In genomic region chrX:70001708-70002341, GRCh38 we compare ENCODE assay signal across 20 cellular contexts. TPM values are rescaled to one million over a fixed set of nuclear protein-coding genes. Genes with fewer than 3 reads are reported as not detected.
DNase-seq lines count a peak whose midpoint lies in the region; ATAC-seq and TF ChIP-seq lines count a peak whose summit lies in the region.
"Had no signal": no experiment of that assay in that cellular context is flagged by ENCODE, and none has a peak within 500 bp of the region (broad histone marks: within the 10 kb centered on the region; RNA-seq: fewer than 3 reads in every experiment).

No MANE protein-coding gene starts in this region.

- no peaks in the 10 kb centered on the region for H4K20me1 ChIP-seq in H9 (ENCODE audit: control insufficient read depth, insufficient read depth, insufficient read length)
- H4K20me1 ChIP-seq: BLaER1 had no signal

- H2BK120ac ChIP-seq in H9 (ENCODE audit: low read depth, low read length, poor library complexity, severe bottlenecking), result no peak overlapping the region

- DNase-seq in NCI-H82 (lab: John Stamatoyannopoulos, UW) (peak; percentile 27), Right ventricle myocardium superior (no peak), left cardiac atrium (no peak), right cardiac atrium (no peak), endothelial cell (ENCODE audit: low spot score) (no peak), H9 (no peak)
- no peak for DNase-seq in activated naive CD4-positive, alpha-beta T cell treated with Interleukin-2 at 50 U/mL for 16 hours
- DNase-seq: 8988T; CD4-positive, alpha-beta memory T cell; DMS153; DMS79; GF-D8 had no signal

- no peak overlapping the region for H2BK20ac ChIP-seq in H9 (ENCODE audit: low read depth, low read length, poor library complexity, severe bottlenecking)

- H4K91ac ChIP-seq in H9 (ENCODE audit: insufficient read length, low read depth, low read length), result no peak overlapping the region

- H3K4me2 ChIP-seq in H9 (ENCODE audit: insufficient read depth, insufficient read length, low read length), result no peak overlapping the region
- H3K4me2 ChIP-seq: BLaER1 had no signal

- H3K18ac ChIP-seq in H9 (ENCODE audit: insufficient read length, low read depth, low read length), result no peak overlapping the region

- no peak overlapping the region for H3K9ac ChIP-seq in H9 (ENCODE audit: extremely low read depth, insufficient read length, low read length)
- H3K9ac ChIP-seq: BLaER1 had no signal

- H3K23ac ChIP-seq in H9 (ENCODE audit: insufficient read length, low read depth, low read length), result no peak overlapping the region

- H3K56ac ChIP-seq in H9 (ENCODE audit: insufficient read length, low read depth, low read length), result no peak overlapping the region

- H3K36me3 Mint-ChIP-seq in endothelial cell (ENCODE audit: low read depth, unreplicated experiment) (no peaks in the 10 kb centered on the region), H9 (ENCODE audit: insufficient read depth in 1 of 3, low read depth in 3 of 3) (peaks cover 16 to 18% (median 18%) of the 10 kb centered on the region in 3 experiments)
- H3K36me3 Mint-ChIP-seq: CD14-positive monocyte; CD4-positive, alpha-beta memory T cell had no signal

- no peak overlapping the region for H2BK12ac ChIP-seq in H9 (ENCODE audit: insufficient read length, low read depth, low read length)

- H3K9me3 Mint-ChIP-seq in endothelial cell (ENCODE audit: unreplicated experiment) (no peaks in the 10 kb centered on the region), H9 (peaks cover 60 to 65% of the 10 kb centered on the region in 2 experiments)

- H3K14ac ChIP-seq in H9 (ENCODE audit: insufficient read depth, low read length), result no peak overlapping the region

- H4K5ac ChIP-seq in H9 (ENCODE audit: insufficient read length, low read depth, low read length), result no peak overlapping the region

- no peaks in the 10 kb centered on the region for H3K23me2 ChIP-seq in H9 (ENCODE audit: insufficient read length, low read depth, low read length, poor library complexity, severe bottlenecking)

- H2AK5ac ChIP-seq in H9 (ENCODE audit: insufficient read length, low read length), result no peak overlapping the region

- H3K4me3 ChIP-seq in right cardiac atrium (ENCODE audit: low read length), result no peak overlapping the region
- H3K4me3 ChIP-seq: BLaER1, HAP-1 had no signal

- H2AFZ ChIP-seq in H9 (ENCODE audit: low read length), result no peak overlapping the region

- no peak overlapping the region for H3K4ac ChIP-seq in H9 (ENCODE audit: low read depth, low read length)

- H3K4me1 ChIP-seq in right cardiac atrium (ENCODE audit: control insufficient read depth, insufficient read depth, low read length) (no peaks in the 10 kb centered on the region), H9 (ENCODE audit: insufficient read depth, low read length) (no peaks in the 10 kb centered on the region)
- H3K4me1 ChIP-seq: BLaER1, HAP-1 had no signal

- no peak overlapping the region for H3T11ph ChIP-seq in H9 (ENCODE audit: low read length)

- H3K27ac Mint-ChIP-seq in endothelial cell (ENCODE audit: unreplicated experiment) (no peak overlapping the region), H9 (no peak overlapping the region)
- H3K27ac Mint-ChIP-seq: CD14-positive monocyte; CD4-positive, alpha-beta memory T cell had no signal

- H3K9me3 ChIP-seq in right cardiac atrium (ENCODE audit: control insufficient read depth, low read length) (no peaks in the 10 kb centered on the region), H9 (ENCODE audit: control insufficient read depth, low read depth, low read length) (peaks cover 7% of the 10 kb centered on the region)
- H3K9me3 ChIP-seq: BLaER1, HAP-1 had no signal

- H3K27me3 Mint-ChIP-seq in endothelial cell (ENCODE audit: unreplicated experiment) (no peaks in the 10 kb centered on the region), H9 (ENCODE audit: low read depth) (no peaks in the 10 kb centered on the region; the same call in 1 of the 2 replicates)
- H3K27me3 Mint-ChIP-seq: CD4-positive, alpha-beta memory T cell had no signal

- no peaks in the 10 kb centered on the region for H3K79me1 ChIP-seq in H9 (ENCODE audit: insufficient read depth, low read depth, low read length, poor library complexity, severe bottlenecking)

- H2BK15ac ChIP-seq in H9 (ENCODE audit: low read depth, low read length), result no peak overlapping the region

- H2BK5ac ChIP-seq in H9 (ENCODE audit: insufficient read length, low read length), result no peak overlapping the region

- ATAC-seq in Right ventricle myocardium superior (ENCODE audit: poor library complexity), result peak; percentile 87
- ATAC-seq in left cardiac atrium, result peak; percentile 74 to 77
- peak; percentile 73 to 79 for ATAC-seq in right cardiac atrium

- no peak overlapping the region for H3K4me3 Mint-ChIP-seq in endothelial cell (ENCODE audit: unreplicated experiment)
- no peak overlapping the region for H3K4me3 Mint-ChIP-seq in H9
- H3K4me3 Mint-ChIP-seq: CD14-positive monocyte; CD4-positive, alpha-beta memory T cell had no signal

- no peak for TF ChIP-seq CTCF in endothelial cell (IDR thresholded peaks at IDR 0.05; ENCODE audit: unreplicated experiment)
- TF ChIP-seq CTCF in H9 (conservative IDR thresholded peaks at IDR 0.05), result no peak

- H3K79me2 ChIP-seq in H9 (ENCODE audit: insufficient read depth, low read length), result no peaks in the 10 kb centered on the region

- H3K27me3 ChIP-seq in right cardiac atrium (ENCODE audit: control insufficient read depth, insufficient read depth), result no peaks in the 10 kb centered on the region
- H3K27me3 ChIP-seq in H9 (ENCODE audit: insufficient read depth, low read length), result no peaks in the 10 kb centered on the region

- peak overlapping the region; percentile 75 for H3K27ac ChIP-seq in right cardiac atrium (ENCODE audit: low read length)
- H3K27ac ChIP-seq in H9 (ENCODE audit: insufficient read length, low read depth, low read length), result no peak overlapping the region
- H3K27ac ChIP-seq: BLaER1 had no signal

- no peak overlapping the region for H4K8ac ChIP-seq in H9 (replicated peaks; ENCODE audit: insufficient read length, low read depth, low read length)

- intact Hi-C loops in Right ventricle myocardium superior (cut with DNase I) (no loop called here), left cardiac atrium (cut with DNase I) (loop anchor here in 1 of 2 donors (10.0 kb wide), 1 partner anchor 387 kb away; the partner anchor contains the start of gene EDA), right cardiac atrium (cut with DNase I) (no loop called here)

- H3K4me1 Mint-ChIP-seq in endothelial cell (ENCODE audit: unreplicated experiment) (no peaks in the 10 kb centered on the region), H9 (no peaks in the 10 kb centered on the region)
- H3K4me1 Mint-ChIP-seq: CD14-positive monocyte; CD4-positive, alpha-beta memory T cell had no signal

- WGBS in right cardiac atrium, result 62% methylated on average over 3 of the region's 3 CpGs
- WGBS in H9 (ENCODE audit: extremely low coverage, insufficient read length, low lambda C conversion rate), result no CpG with 5 or more reads among the region's 3 CpGs

RNA-seq across cellular contexts. Expression of gene AWAT2, which starts 47.9 kb away (rescaled TPM):
- total RNA-seq in Right ventricle myocardium superior (not detected), left cardiac atrium (not detected), right cardiac atrium (not detected), endothelial cell (ENCODE audit: unreplicated experiment) (not detected), H9 (2021) (not detected in 2 replicates)
- not detected for polyA plus RNA-seq in right cardiac atrium
- total RNA-seq: A673; CD4-positive, alpha-beta memory T cell; Daoy; H1; HT-29 had no signal
- polyA plus RNA-seq: AG04450; CD14-positive monocyte; CD4-positive, alpha-beta memory T cell; H1 had no signal
